ENCODE assay signal across 13 cellular contexts in genomic region chr7:121313220-121313792, GRCh38. TPM values are rescaled to one million over a fixed set of nuclear protein-coding genes. Genes with fewer than 3 reads are reported as not detected.
A peak's percentile ranks its signal among the peaks of the same experiment; 100 is the strongest.
DNase-seq lines count a peak whose midpoint lies in the region; ATAC-seq and TF ChIP-seq lines count a peak whose summit lies in the region.
"Had no signal": no experiment of that assay in that cellular context is flagged by ENCODE, and none has a peak within 500 bp of the region (broad histone marks: within the 10 kb centered on the region; RNA-seq: fewer than 3 reads in every experiment).

No MANE protein-coding gene starts in this region.

- 0 out of 2 replicates have a peak, but pooled peaks cover 8% of the 10 kb centered on the region for H3K9me2 ChIP-seq in GM23338 (ENCODE audit: insufficient read depth)

- no peak overlapping the region for H2BK12ac ChIP-seq in mesenchymal stem cell (ENCODE audit: low read length in 2 of 2)

- H3K27me3 ChIP-seq in GM23338 (ENCODE audit: insufficient read depth) = no peaks in the 10 kb centered on the region
- H3K27me3 ChIP-seq in RWPE2 (ENCODE audit: insufficient read depth, poor library complexity, severe bottlenecking) = no peaks in the 10 kb centered on the region
- no peaks in the 10 kb centered on the region for H3K27me3 ChIP-seq in mesenchymal stem cell (ENCODE audit: control insufficient read depth in 1 of 2, insufficient read depth in 1 of 2, low read length in 2 of 2)

- H2AFZ ChIP-seq in GM23338 (peak overlapping the region; percentile 47), mesenchymal stem cell (ENCODE audit: low read depth, low read length) (no peak overlapping the region)

- WGBS in mesenchymal stem cell = 84% methylated on average over 3 of the region's 3 CpGs

- H2AK5ac ChIP-seq in mesenchymal stem cell (ENCODE audit: low read length, severe bottlenecking) = no peak overlapping the region

- ATAC-seq in GM23338 = no peak
- ATAC-seq in RWPE2 (ENCODE audit: low read depth) = peak; percentile 87
- ATAC-seq: naive thymus-derived CD8-positive, alpha-beta T cell had no signal

- H3K36me3 Mint-ChIP-seq in Calu3 (ENCODE audit: insufficient read depth, unreplicated experiment) = no peaks in the 10 kb centered on the region
- no peaks in the 10 kb centered on the region for H3K36me3 Mint-ChIP-seq in GM23338 (ENCODE audit: low read depth)
- H3K36me3 Mint-ChIP-seq in glutamatergic neuron (ENCODE audit: unreplicated experiment) = peaks cover 4% of the 10 kb centered on the region
- H3K36me3 Mint-ChIP-seq: naive thymus-derived CD8-positive, alpha-beta T cell; stimulated activated effector memory CD8-positive, alpha-beta T cell treated with anti-CD3 and anti-CD28 coated beads, Interleukin-12 subunit alpha, Interleukin-12 subunit beta, amount 100 ng/mL, for 72 hours had no signal

- H3K4ac ChIP-seq in mesenchymal stem cell (ENCODE audit: low read depth in 1 of 2, low read length in 2 of 2) = no peak overlapping the region

- no peak overlapping the region for H2BK120ac ChIP-seq in mesenchymal stem cell (ENCODE audit: low read depth, low read length)

- BruUV-seq in Calu3 (replicated peaks; lab: Mats Ljungman, UMichigan) = no TSS peak

- TF ChIP-seq CTCF in Calu3 (IDR thresholded peaks at IDR 0.05; ENCODE audit: unreplicated experiment) (no peak), GM23338 (conservative IDR thresholded peaks at IDR 0.05; ENCODE audit: low read depth in 2 of 2) (no peak), RWPE2 (IDR thresholded peaks at IDR 0.05; ENCODE audit: poor library complexity, severe bottlenecking) (no peak), glutamatergic neuron (IDR thresholded peaks at IDR 0.05; ENCODE audit: partially characterized antibody, unreplicated experiment) (no peak)

- H3K27ac ChIP-seq in GM23338 (ENCODE audit: low read depth) = no peak overlapping the region
- peak overlapping the region; percentile 4 for H3K27ac ChIP-seq in RWPE2 (ENCODE audit: poor library complexity, severe bottlenecking)
- no peak overlapping the region for H3K27ac ChIP-seq in mesenchymal stem cell (ENCODE audit: low read length, poor library complexity, severe bottlenecking)

- H3K4me3 Mint-ChIP-seq in Calu3 (ENCODE audit: low read depth, unreplicated experiment) = peak overlapping the region; percentile 38
- no peak overlapping the region for H3K4me3 Mint-ChIP-seq in GM23338
- no peak overlapping the region for H3K4me3 Mint-ChIP-seq in glutamatergic neuron (ENCODE audit: unreplicated experiment)
- H3K4me3 Mint-ChIP-seq: naive thymus-derived CD8-positive, alpha-beta T cell; stimulated activated effector memory CD8-positive, alpha-beta T cell treated with anti-CD3 and anti-CD28 coated beads, Interleukin-12 subunit alpha, Interleukin-12 subunit beta, amount 100 ng/mL, for 72 hours had no signal

- H3K18ac ChIP-seq in mesenchymal stem cell (ENCODE audit: low read depth in 1 of 2, low read length in 2 of 2) = no peak overlapping the region

- peak; percentile 22 for DNase-seq in Calu3
- no peak for DNase-seq in GM23338 (ENCODE audit: low spot score)
- DNase-seq in RWPE2 (ENCODE audit: low spot score) = no peak
- no peak for DNase-seq in mesenchymal stem cell
- no peak for DNase-seq in NCI-H524 treated with DMSO at 0.1 percent for 48 hours (lab: John Stamatoyannopoulos, UW)
- DNase-seq in glutamatergic neuron = no peak
- DNase-seq in NCI-H1105 (lab: John Stamatoyannopoulos, UW) = no peak
- DNase-seq in DMS79 treated with DMSO at 0.1 percent for 48 hours (lab: John Stamatoyannopoulos, UW) = no peak
- DNase-seq: activated T-cell treated with anti-CD3 and anti-CD28 coated beads, Interleukin-2, amount 50 U/mL, for 1 hour; aorta; naive thymus-derived CD8-positive, alpha-beta T cell had no signal

- intact Hi-C loops in Calu3 (cut with micrococcal nuclease; ENCODE audit: unreplicated experiment) = no loop called here

- no peaks in the 10 kb centered on the region for H3K79me2 ChIP-seq in GM23338 (replicated peaks; ENCODE audit: insufficient read depth)

- H3K27ac Mint-ChIP-seq in Calu3 (ENCODE audit: unreplicated experiment) (peak overlapping the region; percentile 14), GM23338 (0 out of 2 replicates have a peak overlapping the region, but pooled peaks have one; percentile 8), glutamatergic neuron (ENCODE audit: unreplicated experiment) (no peak overlapping the region)
- H3K27ac Mint-ChIP-seq: naive thymus-derived CD8-positive, alpha-beta T cell; stimulated activated effector memory CD8-positive, alpha-beta T cell treated with anti-CD3 and anti-CD28 coated beads, Interleukin-12 subunit alpha, Interleukin-12 subunit beta, amount 100 ng/mL, for 72 hours had no signal

- peak overlapping the region; percentile 32 for H3K9ac ChIP-seq in mesenchymal stem cell (ENCODE audit: low read length)

- H4K20me1 ChIP-seq in GM23338 (replicated peaks; ENCODE audit: insufficient read depth) = no peaks in the 10 kb centered on the region

- H2BK15ac ChIP-seq in mesenchymal stem cell (ENCODE audit: low read depth, poor library complexity, severe bottlenecking) = no peak overlapping the region

- H3K23ac ChIP-seq in mesenchymal stem cell (ENCODE audit: low read length in 2 of 2) = no peak overlapping the region

- H4K91ac ChIP-seq in mesenchymal stem cell (ENCODE audit: low read length) = no peak overlapping the region

- H3K4me2 ChIP-seq in GM23338 = no peak overlapping the region
- no peak overlapping the region for H3K4me2 ChIP-seq in mesenchymal stem cell (ENCODE audit: low read length, poor library complexity, severe bottlenecking)

- H3K4me1 Mint-ChIP-seq in Calu3 (ENCODE audit: low read depth, unreplicated experiment) (peaks cover 12% of the 10 kb centered on the region), GM23338 (no peaks in the 10 kb centered on the region; the same call in 1 of the 3 replicates), glutamatergic neuron (ENCODE audit: low read depth, unreplicated experiment) (peaks cover 24% of the 10 kb centered on the region)
- H3K4me1 Mint-ChIP-seq: stimulated activated effector memory CD8-positive, alpha-beta T cell treated with anti-CD3 and anti-CD28 coated beads, Interleukin-12 subunit alpha, Interleukin-12 subunit beta, amount 100 ng/mL, for 72 hours had no signal

- H2BK5ac ChIP-seq in mesenchymal stem cell (ENCODE audit: low read depth, low read length, poor library complexity, severe bottlenecking) = no peak overlapping the region

- no peak overlapping the region for H3K4me3 ChIP-seq in GM23338
- H3K4me3 ChIP-seq in RWPE2 (ENCODE audit: severe bottlenecking) = no peak overlapping the region
- H3K4me3 ChIP-seq in mesenchymal stem cell (ENCODE audit: insufficient read depth in 1 of 2, low read depth in 1 of 2, low read length in 2 of 2) = peak overlapping the region in 1 of 2 experiments; percentile 47

- no peak overlapping the region for H4K8ac ChIP-seq in mesenchymal stem cell (ENCODE audit: low read length)

- H3K36me3 ChIP-seq in GM23338 (ENCODE audit: insufficient read depth) (no peaks in the 10 kb centered on the region), RWPE2 (ENCODE audit: low read depth) (no peaks in the 10 kb centered on the region), mesenchymal stem cell (ENCODE audit: control insufficient read depth in 1 of 2, insufficient read depth in 2 of 2, low read depth in 1 of 2, low read length in 2 of 2) (no peaks in the 10 kb centered on the region)

- CTCF ChIA-PET in Calu3 (lab: Charles Lee) = interaction anchor here (0.8 kb wide), 1 partner anchor 13 kb away, joined by 4 read pairs; no protein-coding TSS in a partner anchor

- H3K9me3 ChIP-seq in RWPE2 (ENCODE audit: severe bottlenecking) (no peaks in the 10 kb centered on the region), mesenchymal stem cell (ENCODE audit: control insufficient read depth, low read length) (no peaks in the 10 kb centered on the region)

- H3F3A ChIP-seq in GM23338 (replicated peaks; ENCODE audit: low read depth) = no peaks in the 10 kb centered on the region

- no peaks in the 10 kb centered on the region for H3K27me3 Mint-ChIP-seq in Calu3 (ENCODE audit: unreplicated experiment)
- H3K27me3 Mint-ChIP-seq in GM23338 (ENCODE audit: insufficient read depth, low read depth, poor library complexity) = peaks cover 4% of the 10 kb centered on the region
- peaks cover 2% of the 10 kb centered on the region for H3K27me3 Mint-ChIP-seq in glutamatergic neuron (ENCODE audit: unreplicated experiment)

- H3K79me1 ChIP-seq in mesenchymal stem cell (replicated peaks; ENCODE audit: low read length, poor library complexity, severe bottlenecking) = no peaks in the 10 kb centered on the region

- no peak overlapping the region for H3K14ac ChIP-seq in mesenchymal stem cell (ENCODE audit: low read length in 2 of 2)

- H3K9me3 Mint-ChIP-seq in Calu3 (ENCODE audit: low read depth, unreplicated experiment) = peaks cover 6% of the 10 kb centered on the region
- no peaks in the 10 kb centered on the region; the same call in 2 of the 3 replicates for H3K9me3 Mint-ChIP-seq in GM23338
- peaks cover 3% of the 10 kb centered on the region for H3K9me3 Mint-ChIP-seq in glutamatergic neuron (ENCODE audit: unreplicated experiment)
- H3K9me3 Mint-ChIP-seq: stimulated activated effector memory CD8-positive, alpha-beta T cell treated with anti-CD3 and anti-CD28 coated beads, Interleukin-12 subunit alpha, Interleukin-12 subunit beta, amount 100 ng/mL, for 72 hours had no signal

- H3K4me1 ChIP-seq in GM23338 (ENCODE audit: insufficient read depth) (no peaks in the 10 kb centered on the region), RWPE2 (ENCODE audit: insufficient read depth, poor library complexity, severe bottlenecking) (peaks cover 12% of the 10 kb centered on the region), mesenchymal stem cell (ENCODE audit: control insufficient read depth, insufficient read depth, low read depth, low read length) (no peaks in the 10 kb centered on the region)

TF ChIP-seq in GM23338, 12 proteins besides CTCF, POLR2A, EP300 and RAD21 (continues in another document):
- TF ChIP-seq POLR2AphosphoS5 (IDR thresholded peaks at IDR 0.05; ENCODE audit: low read depth) (no peak), ZNF331 (CRISPR knock-in tag; IDR thresholded peaks at IDR 0.05; ENCODE audit: low read depth) (no peak), ETS1 (IDR thresholded peaks at IDR 0.05) (no peak), NANOG (IDR thresholded peaks at IDR 0.05; ENCODE audit: borderline replicate concordance) (no peak)

RNA-seq across cellular contexts. Expression of gene WNT16, which starts 15.5 kb away (rescaled TPM):
- total RNA-seq in Calu3 (2022) = not detected in 2 replicates
- total RNA-seq in GM23338 (2014; rRNA removed; shearing (Covaris generic)) = 0.73 and 1.5 TPM in 2 replicates
- polyA plus RNA-seq in GM23338 (2016; fragmentation: Nextera tagmentation; extraction: Ambion mirVana) = 0.45 and 0.50 TPM in 2 replicates
- 0.73 TPM for polyA plus RNA-seq in mesenchymal stem cell (2013, experiment 1 of 2)
- 0.85 TPM for polyA plus RNA-seq in mesenchymal stem cell (2013, experiment 2 of 2)
- total RNA-seq in glutamatergic neuron (ENCODE audit: unreplicated experiment) = not detected
- total RNA-seq: aorta, endothelial cell of umbilical vein had no signal
- polyA plus RNA-seq: aorta; endothelial cell of umbilical vein; naive thymus-derived CD8-positive, alpha-beta T cell had no signal
